ENCODE assay signal across 16 cellular contexts in genomic region chr12:110229409-110229808, GRCh38. TPM values are rescaled to one million over a fixed set of nuclear protein-coding genes. Genes with fewer than 3 reads are reported as not detected.
DNase-seq lines count a peak whose midpoint lies in the region; ATAC-seq, FAIRE-seq and TF ChIP-seq lines count a peak whose summit lies in the region.
"Had no signal": no experiment of that assay in that cellular context is flagged by ENCODE, and none has a peak within 500 bp of the region (broad histone marks: within the 10 kb centered on the region; RNA-seq: fewer than 3 reads in every experiment).

No MANE protein-coding gene starts in this region.

- H3K4me1 ChIP-seq in cardiac muscle cell (ENCODE audit: low read depth): peaks cover 55% of the 10 kb centered on the region
- peaks cover 2% of the 10 kb centered on the region for H3K4me1 ChIP-seq in right cardiac atrium (ENCODE audit: control insufficient read depth, insufficient read depth, low read length)
- H3K4me1 ChIP-seq in psoas muscle: peaks cover 26% of the 10 kb centered on the region

- no peak for TF ChIP-seq CTCF in cardiac muscle cell (IDR thresholded peaks at IDR 0.05; ENCODE audit: low read depth, low read length)
- no peak for TF ChIP-seq CTCF in D721Med (IDR thresholded peaks at IDR 0.05; ENCODE audit: insufficient read depth, missing control alignments)
- no peak for TF ChIP-seq CTCF in psoas muscle (IDR thresholded peaks at IDR 0.05)

- H3K27ac ChIP-seq in cardiac muscle cell: peak overlapping the region; percentile 86
- peak overlapping the region; percentile 88 for H3K27ac ChIP-seq in right cardiac atrium (ENCODE audit: low read length)
- H3K27ac ChIP-seq in psoas muscle: peak overlapping the region; percentile 63
- H3K27ac ChIP-seq: 22Rv1, GM23248, HL-60 had no signal

- H3K4me3 ChIP-seq in cardiac muscle cell: no peak overlapping the region
- H3K4me3 ChIP-seq in right cardiac atrium (ENCODE audit: low read length): no peak overlapping the region
- no peak overlapping the region for H3K4me3 ChIP-seq in psoas muscle
- H3K4me3 ChIP-seq: GM23248 had no signal

- DNase-seq in cardiac muscle cell (ENCODE audit: low read depth in 1 of 2, low spot score in 1 of 2) (no peak), left cardiac atrium (no peak), D721Med (ENCODE audit: insufficient read length, low spot score) (no peak), right cardiac atrium (no peak), psoas muscle (no peak), COLO829 (ENCODE audit: low spot score) (no peak)
- no peak for DNase-seq in activated effector memory CD4-positive, alpha-beta T cell treated with anti-CD3 and anti-CD28 coated beads, Interleukin-2, amount 50 U/mL, for 16 hours
- DNase-seq: Caco-2; CD8-positive, alpha-beta T cell; DMS53; GM23248 had no signal

- H3K27me3 ChIP-seq in cardiac muscle cell: no peaks in the 10 kb centered on the region
- H3K27me3 ChIP-seq in right cardiac atrium (ENCODE audit: control insufficient read depth, insufficient read depth): no peaks in the 10 kb centered on the region
- H3K27me3 ChIP-seq in psoas muscle (ENCODE audit: insufficient read depth in 3 of 3, low read length in 2 of 3): no peaks in the 10 kb centered on the region

- 83% methylated on average over 4 of the region's 4 CpGs for WGBS in right cardiac atrium
- WGBS in psoas muscle, 3 donors: 56 to 65% (median 59%) methylated on average over 4 of the region's 4 CpGs

- intact Hi-C loops in left cardiac atrium (cut with DNase I) (loop anchor here in 1 of 2 donors (10.0 kb wide), 1 partner anchor 125 kb away; no protein-coding TSS in a partner anchor), right cardiac atrium (cut with DNase I) (loop anchor here (10.0 kb wide), 3 partner anchors 55 to 205 kb away; partner anchors contain the start of gene ATP2A2 (in 3 of the 4)), psoas muscle (cut with DNase I) (no loop called here)

- no peaks in the 10 kb centered on the region for H3K9me3 ChIP-seq in cardiac muscle cell (ENCODE audit: low read depth)
- no peaks in the 10 kb centered on the region for H3K9me3 ChIP-seq in right cardiac atrium (ENCODE audit: control insufficient read depth, low read length)
- no peaks in the 10 kb centered on the region for H3K9me3 ChIP-seq in psoas muscle
- H3K9me3 ChIP-seq: Caco-2 had no signal

- ATAC-seq in left cardiac atrium: no peak
- no peak for ATAC-seq in right cardiac atrium
- peak; percentile 46 to 75 (median 60) for ATAC-seq in psoas muscle
- ATAC-seq in GM21526 (IDR thresholded peaks at IDR 0.05; ENCODE audit: low FRiP score, unreplicated experiment): no peak
- ATAC-seq: CD8-positive, alpha-beta T cell; HCT116 had no signal

- FAIRE-seq in D721Med (lab: Jason Lieb, UNC): peak; percentile 11
- FAIRE-seq: H54 had no signal

- no peaks in the 10 kb centered on the region for H3K36me3 ChIP-seq in cardiac muscle cell
- H3K36me3 ChIP-seq in psoas muscle (ENCODE audit: insufficient read depth in 1 of 2, low read depth in 1 of 2): no peaks in the 10 kb centered on the region

RNA-seq across cellular contexts. Expression of gene ATP2A2, which starts 51.6 kb away (rescaled TPM):
- total RNA-seq in cardiac muscle cell (297 and 328 TPM in 2 replicates), left cardiac atrium (1,000 to 10,000 TPM; 2,696 to 3,455 TPM), right cardiac atrium (1,000 to 10,000 TPM; 2,744 to 3,920 (median 3,065) TPM), psoas muscle (1,000 to 10,000 TPM; 1,152 to 2,814 (median 1,810) TPM)
- polyA plus RNA-seq in cardiac muscle cell (300 and 400 TPM in 2 replicates), right cardiac atrium (1,499 TPM), psoas muscle (1,000 to 10,000 TPM in 2 of 3 donors, 100 to 1,000 TPM in 1; 691 to 1,378 (median 1,014) TPM)

Comparison
In these comparisons a context has a peak if more than half of its experiments do, and no peak if none do; other contexts are left out.
1. ATAC-seq: peak in psoas muscle (4 of 4); none in left cardiac atrium (0 of 2), right cardiac atrium (0 of 2) and GM21526 (single experiment).
2. intact Hi-C loops: an anchor here in right cardiac atrium (10.0 kb wide); none called in psoas muscle.
3. Peak in every context shown above with its lines, with median percentiles within 50 percentile points of each other: H3K27ac ChIP-seq.